ENCODE assay signal across 8 cellular contexts in genomic region chr1:98045211-98046030, GRCh38.
DNase-seq lines count a peak whose midpoint lies in the region; ATAC-seq and TF ChIP-seq lines count a peak whose summit lies in the region.

No MANE protein-coding gene starts in this region.

- peaks cover 78% of the 10 kb centered on the region for H3K27me3 Mint-ChIP-seq in stimulated activated naive CD8-positive, alpha-beta T cell treated with anti-CD3 and anti-CD28 coated beads, Interleukin-15, amount 100 ng/mL, for 72 hours

- H3K4me2 ChIP-seq in OCI-LY7 (ENCODE audit: low read length) = no peak overlapping the region

- H3K4me1 Mint-ChIP-seq in stimulated activated naive CD8-positive, alpha-beta T cell treated with anti-CD3 and anti-CD28 coated beads, Interleukin-15, amount 100 ng/mL, for 72 hours = peaks cover 42% of the 10 kb centered on the region

- H3K27me3 ChIP-seq in ascending aorta = peaks cover 14% of the 10 kb centered on the region

- no peaks in the 10 kb centered on the region for H4K20me1 ChIP-seq in OCI-LY7 (ENCODE audit: insufficient read depth, low read length)

- TF ChIP-seq CTCF in HFF-Myc (IDR thresholded peaks at IDR 0.05; ENCODE audit: low read depth, low read length, missing control alignments) (no peak), ascending aorta (IDR thresholded peaks at IDR 0.05) (no peak), OCI-LY7 (conservative IDR thresholded peaks at IDR 0.05; ENCODE audit: low read length) (no peak)

- no peak overlapping the region for H3K27ac ChIP-seq in ascending aorta
- H3K27ac ChIP-seq in OCI-LY7 (ENCODE audit: low read depth, low read length, poor library complexity, severe bottlenecking) = no peak overlapping the region

- H3K27ac Mint-ChIP-seq in stimulated activated naive CD8-positive, alpha-beta T cell treated with anti-CD3 and anti-CD28 coated beads, Interleukin-15, amount 100 ng/mL, for 72 hours = no peak overlapping the region

- peak overlapping the region; percentile 76 to 82 for H3K4me3 Mint-ChIP-seq in stimulated activated naive CD8-positive, alpha-beta T cell treated with anti-CD3 and anti-CD28 coated beads, Interleukin-15, amount 100 ng/mL, for 72 hours

- peak; percentile 45 for ATAC-seq in stimulated activated naive CD8-positive, alpha-beta T cell treated with anti-CD3 and anti-CD28 coated beads, Interleukin-15, amount 100 ng/mL, for 72 hours
- no peak for ATAC-seq in GM21737 (IDR thresholded peaks at IDR 0.05; ENCODE audit: unreplicated experiment)

- no peaks in the 10 kb centered on the region for H3K36me3 ChIP-seq in ascending aorta
- H3K36me3 ChIP-seq in OCI-LY7 (ENCODE audit: insufficient read depth, low read length) = no peaks in the 10 kb centered on the region

- POLR2A ChIA-PET in OCI-LY7 (lab: Charles Lee) = no interaction called here

- H3K9me3 ChIP-seq in ascending aorta = no peaks in the 10 kb centered on the region
- H3K9me3 ChIP-seq in OCI-LY7 (ENCODE audit: low read length) = no peaks in the 10 kb centered on the region

- intact Hi-C loops in ascending aorta (cut with DNase I) (no loop called here), OCI-LY7 (cut with micrococcal nuclease; ENCODE audit: unreplicated experiment) (no loop called here)

- H2AFZ ChIP-seq in OCI-LY7 (ENCODE audit: low read length) = no peak overlapping the region

- H3K79me2 ChIP-seq in OCI-LY7 (ENCODE audit: insufficient read depth, low read depth, low read length) = no peaks in the 10 kb centered on the region; the same call in 1 of the 2 replicates

- BruUV-seq in OCI-LY7 (replicated peaks; lab: Mats Ljungman, UMichigan) = no TSS peak

- no peaks in the 10 kb centered on the region for H3K9me3 Mint-ChIP-seq in stimulated activated naive CD8-positive, alpha-beta T cell treated with anti-CD3 and anti-CD28 coated beads, Interleukin-15, amount 100 ng/mL, for 72 hours

- CTCF ChIA-PET in OCI-LY7 (lab: Charles Lee; ENCODE audit: unreplicated experiment) = no interaction called here

- DNase-seq in A172 (ENCODE audit: low spot score) (peak; percentile 61), HFF-Myc (ENCODE audit: extremely low read depth, low read depth) (no peak), ascending aorta (ENCODE audit: low spot score in 2 of 2) (peak in 1 of 2 donors; percentile 57), iPS-NIHi11 (ENCODE audit: low spot score) (peak; percentile 18), OCI-LY7 (ENCODE audit: low spot score) (no peak)
- DNase-seq in stimulated activated naive CD8-positive, alpha-beta T cell treated with anti-CD3 and anti-CD28 coated beads, Interleukin-15, amount 100 ng/mL, for 72 hours = peak; percentile 9 to 10
- DNase-seq in NK-92 treated with Interleukin-12 subunit alpha and Interleukin-12 subunit beta, amount 100 ng/mL, for 24 hours (lab: John Stamatoyannopoulos, UW) = no peak

- no peaks in the 10 kb centered on the region for H3K9me2 ChIP-seq in OCI-LY7 (ENCODE audit: insufficient read depth, low read length)

- H3K4me1 ChIP-seq in ascending aorta (peaks cover 0 to 8% of the 10 kb centered on the region in 2 donors), OCI-LY7 (ENCODE audit: insufficient read depth, low read length, poor library complexity, severe bottlenecking) (no peaks in the 10 kb centered on the region)

- H3K4me3 ChIP-seq in HFF-Myc (replicated peaks; ENCODE audit: low read depth, low read length) (peak overlapping the region; percentile 50), ascending aorta (peak overlapping the region; percentile 49 to 57), OCI-LY7 (ENCODE audit: low read depth, low read length, poor library complexity, severe bottlenecking) (no peak overlapping the region)

Comparison
In these comparisons a context has a peak if more than half of its experiments do, and no peak if none do; other contexts are left out.
1. DNase-seq: peak in A172 (single experiment), iPS-NIHi11 (single experiment) and stimulated activated naive CD8-positive, alpha-beta T cell treated with anti-CD3 and anti-CD28 coated beads, Interleukin-15, amount 100 ng/mL, for 72 hours (2 of 2); none in HFF-Myc (single experiment), NK-92 treated with Interleukin-12 subunit alpha and Interleukin-12 subunit beta, amount 100 ng/mL, for 24 hours (single experiment) and OCI-LY7 (single experiment).